Comparison of ENCODE assay signal across 27 cellular contexts in the genomic region with DNA sequence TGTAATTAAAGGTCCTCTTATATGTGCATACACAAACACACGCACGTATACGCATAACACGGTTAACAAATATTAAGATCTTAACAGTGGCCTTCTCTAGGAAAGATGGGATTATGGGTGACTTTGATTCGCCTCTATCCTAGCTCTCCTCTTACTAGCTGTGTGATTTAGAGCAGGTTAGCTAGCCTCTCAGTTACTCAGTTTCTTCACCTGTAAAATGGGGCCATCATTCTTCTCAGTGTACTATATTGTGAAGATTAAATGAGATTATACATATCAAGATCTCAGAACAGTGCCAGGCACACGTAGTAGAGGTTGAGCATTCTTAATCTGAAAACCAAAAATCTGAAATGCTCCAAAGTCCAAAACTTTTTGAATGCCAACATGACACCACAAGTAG.
"Had no signal": no experiment of that assay in that cellular context is flagged by ENCODE, and none has a peak within 500 bp of the region (broad histone marks: within the 10 kb centered on the region; RNA-seq: fewer than 3 reads in every experiment).

No MANE protein-coding gene starts in this region.

- H3K9me3 ChIP-seq: gastrocnemius medialis, neutrophil, pancreas, suprapubic skin, transverse colon, upper lobe of right lung, uterus had no signal

- H3K27me3 ChIP-seq: gastrocnemius medialis, neutrophil, suprapubic skin, transverse colon, upper lobe of right lung, uterus had no signal

- H3K4me1 ChIP-seq: gastrocnemius medialis, pancreas, suprapubic skin, transverse colon, upper lobe of right lung, uterus had no signal

- H3K36me3 Mint-ChIP-seq: natural killer cell treated with Interleukin-12 subunit alpha and Interleukin-12 subunit beta and Interleukin-15 and Interleukin-18, amount 100 ng/mL, for 72 hours had no signal

- H3K27ac Mint-ChIP-seq: endodermal cell; memory B cell; natural killer cell treated with Interleukin-12 subunit alpha and Interleukin-12 subunit beta and Interleukin-15 and Interleukin-18, amount 100 ng/mL, for 72 hours had no signal

- DNase-seq: dorsolateral prefrontal cortex; effector CD4-positive, alpha-beta T cell; endodermal cell; foreskin fibroblast; gastrocnemius medialis; head of caudate nucleus; pancreas; stimulated activated CD4-positive, alpha-beta T cell treated with anti-CD3 and anti-CD28 coated beads, Interleukin-12 subunit alpha, Interleukin-12 subunit beta, amount 100 ng/mL, for 4 hours; stimulated activated CD4-positive, alpha-beta T cell treated with anti-CD3 and anti-CD28 coated beads, Interleukin-1b, Interleukin-23, amount 100 ng/mL, for 48 hours; stimulated activated CD4-positive, alpha-beta T cell treated with anti-CD3 and anti-CD28 coated beads, Interleukin-4, amount 100 ng/mL, for 1 hour; stimulated activated CD8-positive, alpha-beta memory T cell treated with anti-CD3 and anti-CD28 coated beads, Interleukin-4, amount 100 ng/mL, for 48 hours; stimulated activated naive CD4-positive, alpha-beta T cell; stimulated activated naive CD8-positive, alpha-beta T cell treated with anti-CD3 and anti-CD28 coated beads, Interleukin-15, amount 100 ng/mL, for 72 hours; transverse colon; upper lobe of right lung; uterus had no signal

- H3K27ac ChIP-seq: dorsolateral prefrontal cortex, epithelial cell of prostate, gastrocnemius medialis, neutrophil, pancreas, suprapubic skin, transverse colon, upper lobe of right lung, uterus had no signal

- H3K9me3 Mint-ChIP-seq: natural killer cell treated with Interleukin-12 subunit alpha and Interleukin-12 subunit beta and Interleukin-15 and Interleukin-18, amount 100 ng/mL, for 72 hours had no signal

- ATAC-seq: esophagus mucosa; gastrocnemius medialis; left lobe of liver; natural killer cell treated with Interleukin-12 subunit alpha and Interleukin-12 subunit beta and Interleukin-15 and Interleukin-18, amount 100 ng/mL, for 72 hours; pancreas; upper lobe of right lung had no signal

- H3K27me3 Mint-ChIP-seq: stimulated activated naive CD8-positive, alpha-beta T cell treated with anti-CD3 and anti-CD28 coated beads, Interleukin-15, amount 100 ng/mL, for 72 hours had no signal

- H3K4me3 ChIP-seq: dorsolateral prefrontal cortex, gastrocnemius medialis, lung, pancreas, smooth muscle cell, suprapubic skin, transverse colon, upper lobe of right lung, uterus had no signal

- H3K4me2 ChIP-seq: smooth muscle cell had no signal

- H3K4me3 Mint-ChIP-seq: endodermal cell; memory B cell; natural killer cell treated with Interleukin-12 subunit alpha and Interleukin-12 subunit beta and Interleukin-15 and Interleukin-18, amount 100 ng/mL, for 72 hours; neural crest cell had no signal

- FAIRE-seq: keratinocyte, pancreas had no signal

- H3K36me3 ChIP-seq: gastrocnemius medialis, neutrophil, pancreas, suprapubic skin, transverse colon, upper lobe of right lung, uterus had no signal
